In the genomic region with DNA sequence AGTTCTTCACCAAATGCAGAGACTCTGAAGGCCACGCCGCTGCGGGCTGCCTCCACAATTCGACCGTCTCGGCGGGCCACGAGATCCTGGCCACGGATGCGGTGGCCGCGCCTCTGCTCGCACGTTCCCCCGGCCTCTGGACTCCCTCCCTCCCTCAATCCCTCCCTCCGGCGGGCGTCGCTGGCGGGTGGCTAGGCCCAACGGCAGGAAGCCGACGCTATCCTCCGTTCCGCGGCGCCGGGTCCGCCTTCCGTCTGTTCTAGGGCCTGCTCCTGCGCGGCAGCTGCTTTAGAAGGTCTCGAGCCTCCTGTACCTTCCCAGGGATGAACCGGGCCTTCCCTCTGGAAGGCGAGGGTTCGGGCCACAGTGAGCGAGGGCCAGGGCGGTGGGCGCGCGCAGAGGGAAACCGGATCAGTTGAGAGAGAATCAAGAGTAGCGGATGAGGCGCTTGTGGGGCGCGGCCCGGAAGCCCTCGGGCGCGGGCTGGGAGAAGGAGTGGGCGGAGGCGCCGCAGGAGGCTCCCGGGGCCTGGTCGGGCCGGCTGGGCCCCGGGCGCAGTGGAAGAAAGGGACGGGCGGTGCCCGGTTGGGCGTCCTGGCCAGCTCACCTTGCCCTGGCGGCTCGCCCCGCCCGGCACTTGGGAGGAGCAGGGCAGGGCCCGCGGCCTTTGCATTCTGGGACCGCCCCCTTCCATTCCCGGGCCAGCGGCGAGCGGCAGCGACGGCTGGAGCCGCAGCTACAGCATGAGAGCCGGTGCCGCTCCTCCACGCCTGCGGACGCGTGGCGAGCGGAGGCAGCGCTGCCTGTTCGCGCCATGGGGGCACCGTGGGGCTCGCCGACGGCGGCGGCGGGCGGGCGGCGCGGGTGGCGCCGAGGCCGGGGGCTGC, we compare ENCODE assay signal across 1 cellular context.
A peak's percentile ranks its signal among the peaks of the same experiment; 100 is the strongest.
TF ChIP-seq lines count a peak whose summit lies in the region.

Gene FUT4 (plus strand): TSS at position 227 of the 887 bp plus-strand sequence. CDS start 213 bp downstream, at position 440.

TF ChIP-seq in HepG2, 621 proteins besides CTCF, POLR2A, EP300 and RAD21 (continued from another document and continues in another):
- TF ChIP-seq ZBTB42 (CRISPR knock-in tag; IDR thresholded peaks at IDR 0.05) (no peak), ZFX (CRISPR knock-in tag; IDR thresholded peaks at IDR 0.05; ENCODE audit: low read depth) (peak; percentile 97), NCOA5 (CRISPR knock-in tag; IDR thresholded peaks at IDR 0.05) (no peak), SMC3 (IDR thresholded peaks at IDR 0.05; ENCODE audit: low read length) (no peak), ZSCAN25 (CRISPR knock-in tag; IDR thresholded peaks at IDR 0.05) (no peak), ZNF800 (CRISPR knock-in tag; IDR thresholded peaks at IDR 0.05) (0 out of 2 replicates have a peak, but pooled peaks have one; percentile 21), IKZF4 (CRISPR knock-in tag; IDR thresholded peaks at IDR 0.05; ENCODE audit: borderline replicate concordance, low read depth, not compliant biosample characterization) (no peak), NRL (CRISPR knock-in tag; IDR thresholded peaks at IDR 0.05; ENCODE audit: borderline replicate concordance) (peak; percentile 80), MXI1 (IDR thresholded peaks at IDR 0.05; ENCODE audit: borderline replicate concordance, low read depth, low read length) (no peak; the same call in 2 of the 3 replicates), ZNF33A (CRISPR knock-in tag; IDR thresholded peaks at IDR 0.05; ENCODE audit: borderline replicate concordance) (no peak), MBNL3 (CRISPR knock-in tag; conservative IDR thresholded peaks at IDR 0.05) (no peak), ZNF552 (CRISPR knock-in tag; IDR thresholded peaks at IDR 0.05; ENCODE audit: borderline replicate concordance) (no peak), SP140L (CRISPR knock-in tag; IDR thresholded peaks at IDR 0.05; ENCODE audit: borderline replicate concordance) (no peak), FOXK1 (CRISPR knock-in tag; IDR thresholded peaks at IDR 0.05; ENCODE audit: borderline replicate concordance, low read depth) (no peak), POGK (CRISPR knock-in tag; conservative IDR thresholded peaks at IDR 0.05) (peak; percentile 55; the same call in 1 of the 2 replicates), ATF3 (CRISPR knock-in tag; IDR thresholded peaks at IDR 0.05) (no peak), SRSF4 (IDR thresholded peaks at IDR 0.05; ENCODE audit: low read depth, low read length, poor library complexity, severe bottlenecking) (no peak), SRF (IDR thresholded peaks at IDR 0.05; ENCODE audit: low read depth, low read length) (no peak), ZNF282 (IDR thresholded peaks at IDR 0.05; ENCODE audit: partially characterized antibody) (no peak), CERS6 (CRISPR knock-in tag; IDR thresholded peaks at IDR 0.05) (no peak), SIN3A (IDR thresholded peaks at IDR 0.05; ENCODE audit: borderline replicate concordance, low read depth, low read length) (no peak), KAT8 (CRISPR knock-in tag; IDR thresholded peaks at IDR 0.05) (peak; percentile 43; the same call in 1 of the 2 replicates), RBM22 (optimal IDR thresholded peaks at IDR 0.05; ENCODE audit: low read length) (no peak), DNMT1 (CRISPR knock-in tag; IDR thresholded peaks at IDR 0.05) (no peak), ZMYM4 (CRISPR knock-in tag; IDR thresholded peaks at IDR 0.05) (peak; percentile 36; the same call in 1 of the 2 replicates), FOXA3 (CRISPR knock-in tag; IDR thresholded peaks at IDR 0.05) (no peak), ZNF574 (CRISPR knock-in tag; IDR thresholded peaks at IDR 0.05) (peak; percentile 49), IRF9 (CRISPR knock-in tag; IDR thresholded peaks at IDR 0.05; ENCODE audit: borderline replicate concordance) (0 out of 2 replicates have a peak, but pooled peaks have one; percentile 20)
- TF ChIP-seq, protein P1, sequence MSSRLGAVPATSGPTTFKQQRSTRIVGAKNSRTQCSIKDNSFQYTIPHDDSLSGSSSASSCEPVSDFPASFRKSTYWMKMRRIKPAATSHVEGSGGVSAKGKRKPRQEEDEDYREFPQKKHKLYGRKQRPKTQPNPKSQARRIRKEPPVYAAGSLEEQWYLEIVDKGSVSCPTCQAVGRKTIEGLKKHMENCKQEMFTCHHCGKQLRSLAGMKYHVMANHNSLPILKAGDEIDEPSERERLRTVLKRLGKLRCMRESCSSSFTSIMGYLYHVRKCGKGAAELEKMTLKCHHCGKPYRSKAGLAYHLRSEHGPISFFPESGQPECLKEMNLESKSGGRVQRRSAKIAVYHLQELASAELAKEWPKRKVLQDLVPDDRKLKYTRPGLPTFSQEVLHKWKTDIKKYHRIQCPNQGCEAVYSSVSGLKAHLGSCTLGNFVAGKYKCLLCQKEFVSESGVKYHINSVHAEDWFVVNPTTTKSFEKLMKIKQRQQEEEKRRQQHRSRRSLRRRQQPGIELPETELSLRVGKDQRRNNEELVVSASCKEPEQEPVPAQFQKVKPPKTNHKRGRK (CRISPR knock-in tag; IDR thresholded peaks at IDR 0.05), result no peak
- TF ChIP-seq, protein P2, sequence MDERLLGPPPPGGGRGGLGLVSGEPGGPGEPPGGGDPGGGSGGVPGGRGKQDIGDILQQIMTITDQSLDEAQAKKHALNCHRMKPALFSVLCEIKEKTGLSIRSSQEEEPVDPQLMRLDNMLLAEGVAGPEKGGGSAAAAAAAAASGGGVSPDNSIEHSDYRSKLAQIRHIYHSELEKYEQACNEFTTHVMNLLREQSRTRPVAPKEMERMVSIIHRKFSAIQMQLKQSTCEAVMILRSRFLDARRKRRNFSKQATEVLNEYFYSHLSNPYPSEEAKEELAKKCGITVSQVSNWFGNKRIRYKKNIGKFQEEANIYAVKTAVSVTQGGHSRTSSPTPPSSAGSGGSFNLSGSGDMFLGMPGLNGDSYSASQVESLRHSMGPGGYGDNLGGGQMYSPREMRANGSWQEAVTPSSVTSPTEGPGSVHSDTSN (CRISPR knock-in tag; IDR thresholded peaks at IDR 0.05), result no peak
- TF ChIP-seq, protein P3, sequence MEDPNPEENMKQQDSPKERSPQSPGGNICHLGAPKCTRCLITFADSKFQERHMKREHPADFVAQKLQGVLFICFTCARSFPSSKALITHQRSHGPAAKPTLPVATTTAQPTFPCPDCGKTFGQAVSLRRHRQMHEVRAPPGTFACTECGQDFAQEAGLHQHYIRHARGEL (CRISPR knock-in tag; IDR thresholded peaks at IDR 0.05), result no peak
- TF ChIP-seq, protein P4, sequence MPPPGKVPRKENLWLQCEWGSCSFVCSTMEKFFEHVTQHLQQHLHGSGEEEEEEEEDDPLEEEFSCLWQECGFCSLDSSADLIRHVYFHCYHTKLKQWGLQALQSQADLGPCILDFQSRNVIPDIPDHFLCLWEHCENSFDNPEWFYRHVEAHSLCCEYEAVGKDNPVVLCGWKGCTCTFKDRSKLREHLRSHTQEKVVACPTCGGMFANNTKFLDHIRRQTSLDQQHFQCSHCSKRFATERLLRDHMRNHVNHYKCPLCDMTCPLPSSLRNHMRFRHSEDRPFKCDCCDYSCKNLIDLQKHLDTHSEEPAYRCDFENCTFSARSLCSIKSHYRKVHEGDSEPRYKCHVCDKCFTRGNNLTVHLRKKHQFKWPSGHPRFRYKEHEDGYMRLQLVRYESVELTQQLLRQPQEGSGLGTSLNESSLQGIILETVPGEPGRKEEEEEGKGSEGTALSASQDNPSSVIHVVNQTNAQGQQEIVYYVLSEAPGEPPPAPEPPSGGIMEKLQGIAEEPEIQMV (CRISPR knock-in tag; IDR thresholded peaks at IDR 0.05; ENCODE audit: low read depth), result peak; percentile 73
- TF ChIP-seq, protein P5, sequence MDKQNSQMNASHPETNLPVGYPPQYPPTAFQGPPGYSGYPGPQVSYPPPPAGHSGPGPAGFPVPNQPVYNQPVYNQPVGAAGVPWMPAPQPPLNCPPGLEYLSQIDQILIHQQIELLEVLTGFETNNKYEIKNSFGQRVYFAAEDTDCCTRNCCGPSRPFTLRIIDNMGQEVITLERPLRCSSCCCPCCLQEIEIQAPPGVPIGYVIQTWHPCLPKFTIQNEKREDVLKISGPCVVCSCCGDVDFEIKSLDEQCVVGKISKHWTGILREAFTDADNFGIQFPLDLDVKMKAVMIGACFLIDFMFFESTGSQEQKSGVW (CRISPR knock-in tag; IDR thresholded peaks at IDR 0.05; ENCODE audit: borderline replicate concordance), result no peak
- TF ChIP-seq, protein P6, sequence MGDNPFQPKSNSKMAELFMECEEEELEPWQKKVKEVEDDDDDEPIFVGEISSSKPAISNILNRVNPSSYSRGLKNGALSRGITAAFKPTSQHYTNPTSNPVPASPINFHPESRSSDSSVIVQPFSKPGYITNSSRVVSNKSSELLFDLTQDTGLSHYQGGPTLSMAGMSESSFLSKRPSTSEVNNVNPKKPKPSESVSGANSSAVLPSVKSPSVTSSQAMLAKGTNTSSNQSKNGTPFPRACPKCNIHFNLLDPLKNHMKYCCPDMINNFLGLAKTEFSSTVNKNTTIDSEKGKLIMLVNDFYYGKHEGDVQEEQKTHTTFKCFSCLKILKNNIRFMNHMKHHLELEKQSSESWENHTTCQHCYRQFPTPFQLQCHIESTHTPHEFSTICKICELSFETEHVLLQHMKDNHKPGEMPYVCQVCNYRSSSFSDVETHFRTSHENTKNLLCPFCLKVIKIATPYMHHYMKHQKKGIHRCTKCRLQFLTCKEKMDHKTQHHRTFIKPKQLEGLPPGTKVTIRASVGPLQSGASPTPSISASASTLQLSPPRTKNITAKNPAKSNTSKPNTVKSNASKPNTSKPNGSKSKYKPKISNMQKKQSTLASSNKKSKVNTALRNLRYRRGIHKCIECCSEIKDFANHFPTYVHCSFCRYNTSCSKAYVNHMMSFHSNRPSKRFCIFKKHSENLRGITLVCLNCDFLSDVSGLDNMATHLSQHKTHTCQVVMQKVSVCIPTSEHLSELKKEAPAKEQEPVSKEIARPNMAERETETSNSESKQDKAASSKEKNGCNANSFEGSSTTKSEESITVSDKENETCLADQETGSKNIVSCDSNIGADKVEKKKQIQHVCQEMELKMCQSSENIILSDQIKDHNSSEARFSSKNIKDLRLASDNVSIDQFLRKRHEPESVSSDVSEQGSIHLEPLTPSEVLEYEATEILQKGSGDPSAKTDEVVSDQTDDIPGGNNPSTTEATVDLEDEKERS (CRISPR knock-in tag; IDR thresholded peaks at IDR 0.05), result no peak
